Comparison of ENCODE assay signal across 10 cellular contexts in genomic region chr1:2278591-2279209, GRCh38. TPM values are rescaled to one million over a fixed set of nuclear protein-coding genes. Genes with fewer than 3 reads are reported as not detected.
DNase-seq lines count a peak whose midpoint lies in the region; ATAC-seq lines count a peak whose summit lies in the region.
"Had no signal": no experiment of that assay in that cellular context is flagged by ENCODE, and none has a peak within 500 bp of the region (broad histone marks: within the 10 kb centered on the region; RNA-seq: fewer than 3 reads in every experiment).

No MANE protein-coding gene starts in this region.

- peak overlapping the region; percentile 39 for H2BK120ac ChIP-seq in trophoblast cell (ENCODE audit: insufficient read depth, low read length, poor library complexity)

- H3K23ac ChIP-seq in trophoblast cell (ENCODE audit: low read length), result no peak overlapping the region

- peak overlapping the region; percentile 67 for H3K14ac ChIP-seq in trophoblast cell (ENCODE audit: low read length)

- H2AFZ ChIP-seq in ACC112 (ENCODE audit: low read length, unreplicated experiment), result no peak overlapping the region
- H2AFZ ChIP-seq in trophoblast cell (ENCODE audit: insufficient read depth, low read length, poor library complexity), result peak overlapping the region; percentile 12

- no peaks in the 10 kb centered on the region for H3K27me3 ChIP-seq in ACC112 (ENCODE audit: insufficient read depth, low read length)
- no peaks in the 10 kb centered on the region for H3K27me3 ChIP-seq in SJCRH30
- no peaks in the 10 kb centered on the region for H3K27me3 ChIP-seq in trophoblast cell (ENCODE audit: insufficient read depth, low read length)

- H3K36me3 ChIP-seq in ACC112 (ENCODE audit: insufficient read depth, low read length), result peaks cover 7% of the 10 kb centered on the region; the same call in 1 of the 2 replicates
- 0 out of 2 replicates have a peak, but pooled peaks cover 4% of the 10 kb centered on the region for H3K36me3 ChIP-seq in SJCRH30
- peaks cover 11 to 12% of the 10 kb centered on the region in 2 experiments for H3K36me3 ChIP-seq in trophoblast cell (ENCODE audit: control insufficient read depth in 1 of 2, insufficient read depth in 2 of 2, low read length in 2 of 2)

- DNase-seq in SJCRH30, result no peak
- peak; percentile 25 for DNase-seq in left ventricle myocardium superior
- no peak for DNase-seq in trophoblast cell
- DNase-seq in foreskin melanocyte, result no peak
- no peak for DNase-seq in NCI-H2227 treated with DMSO at 0.1 percent for 48 hours (lab: John Stamatoyannopoulos, UW)
- DNase-seq: activated CD4-positive, alpha-beta T cell treated with anti-CD3 and anti-CD28 coated beads, Interleukin-2, amount 50 U/mL, for 48 hours had no signal

- H3K4me1 ChIP-seq in ACC112 (ENCODE audit: control insufficient read depth, insufficient read depth, low read length, unreplicated experiment) (peaks cover 42% of the 10 kb centered on the region), SJCRH30 (peaks cover 53% of the 10 kb centered on the region), trophoblast cell (ENCODE audit: control insufficient read depth in 1 of 2, insufficient read depth in 2 of 2, low read length in 2 of 2) (peaks cover 36 to 44% of the 10 kb centered on the region in 2 experiments)

- H3K9me3 ChIP-seq in SJCRH30 (replicated peaks) (no peaks in the 10 kb centered on the region), trophoblast cell (ENCODE audit: insufficient read depth, low read depth, low read length) (peaks cover 5% of the 10 kb centered on the region)

- intact Hi-C loops in left ventricle myocardium superior (cut with micrococcal nuclease), result no loop called here

- no peak overlapping the region for H4K12ac ChIP-seq in trophoblast cell (ENCODE audit: low read depth, low read length)

- peak overlapping the region; percentile 76 for H3K18ac ChIP-seq in trophoblast cell (ENCODE audit: low read length)

- peak overlapping the region; percentile 83 for H2BK12ac ChIP-seq in trophoblast cell (ENCODE audit: low read length)

- ATAC-seq in left ventricle myocardium superior (no peak), GM19455 (IDR thresholded peaks at IDR 0.05; ENCODE audit: unreplicated experiment) (no peak), GM18907 (IDR thresholded peaks at IDR 0.05; ENCODE audit: unreplicated experiment) (no peak)

- peak overlapping the region; percentile 44 for H4K8ac ChIP-seq in trophoblast cell (ENCODE audit: low read depth, low read length)

- H3K4me3 ChIP-seq in ACC112 (ENCODE audit: low read depth, low read length) (peak overlapping the region; percentile 43; the same call in 1 of the 2 replicates), SJCRH30 (peak overlapping the region; percentile 9; the same call in 1 of the 2 replicates), trophoblast cell (ENCODE audit: low read depth, low read length) (no peak overlapping the region)

- peak overlapping the region; percentile 10 for H3K4me2 ChIP-seq in trophoblast cell (ENCODE audit: low read length)

- peaks cover 14% of the 10 kb centered on the region for H3K79me1 ChIP-seq in trophoblast cell (ENCODE audit: low read length)

- peaks cover 74% of the 10 kb centered on the region for H3K79me2 ChIP-seq in ACC112 (ENCODE audit: control insufficient read depth, insufficient read depth, low read length, unreplicated experiment)
- peaks cover 22% of the 10 kb centered on the region for H3K79me2 ChIP-seq in trophoblast cell (ENCODE audit: control insufficient read depth, insufficient read depth, low read length, poor library complexity)

- H3K27ac ChIP-seq in ACC112 (ENCODE audit: low read depth, low read length) (peak overlapping the region; percentile 45; the same call in 1 of the 2 replicates), SJCRH30 (peak overlapping the region; percentile 52), trophoblast cell (ENCODE audit: low read depth, low read length) (peak overlapping the region; percentile 46)
- H3K27ac ChIP-seq: HL-60 had no signal

- WGBS in trophoblast cell (ENCODE audit: extremely low coverage, insufficient coverage, insufficient read length), result no CpG with 5 or more reads among the region's 16 CpGs

- peak overlapping the region; percentile 56 for H4K91ac ChIP-seq in trophoblast cell (ENCODE audit: low read depth, low read length)

- H2AK5ac ChIP-seq in trophoblast cell (ENCODE audit: low read length), result peak overlapping the region; percentile 33

- no peak overlapping the region for H3K9ac ChIP-seq in trophoblast cell (ENCODE audit: low read length)

- peak overlapping the region; percentile 66 for H3K4ac ChIP-seq in trophoblast cell (ENCODE audit: low read depth, low read length)

- H2BK5ac ChIP-seq in trophoblast cell (ENCODE audit: low read depth, low read length, poor library complexity), result peak overlapping the region; percentile 51

RNA-seq across cellular contexts. Expression of gene SKI, which starts 50.6 kb away (rescaled TPM):
- total RNA-seq in SJCRH30 (2014; rRNA removed; shearing (Covaris generic)), result 12.8 and 13.1 TPM in 2 replicates
- total RNA-seq in left ventricle myocardium superior, result 35.3 TPM
- 73.3 and 73.7 TPM in 2 replicates for polyA plus RNA-seq in trophoblast cell (2013)
